Comparison of ENCODE assay signal across 19 cellular contexts in genomic region chr10:119303886-119304285, GRCh38.
DNase-seq lines count a peak whose midpoint lies in the region; ATAC-seq and TF ChIP-seq lines count a peak whose summit lies in the region.
"Had no signal": no experiment of that assay in that cellular context is flagged by ENCODE, and none has a peak within 500 bp of the region (broad histone marks: within the 10 kb centered on the region; RNA-seq: fewer than 3 reads in every experiment).

No MANE protein-coding gene starts in this region.

- no peak for TF ChIP-seq CTCF in ascending aorta (IDR thresholded peaks at IDR 0.05)

- no peak overlapping the region for H3K18ac ChIP-seq in mesenchymal stem cell (ENCODE audit: low read depth in 1 of 2, low read length in 2 of 2)

- H3K27me3 Mint-ChIP-seq in T-helper 1 cell treated with Interleukin-12 subunit alpha and Interleukin-12 subunit beta and Interleukin-4 antibody, amounts not matched to agents 30 μg/mL and 1 μg/mL, for 36 hours (ENCODE audit: low read depth) = no peaks in the 10 kb centered on the region

- H3K27ac Mint-ChIP-seq in T-helper 1 cell treated with Interleukin-12 subunit alpha and Interleukin-12 subunit beta and Interleukin-4 antibody, amounts not matched to agents 30 μg/mL and 1 μg/mL, for 36 hours = peak overlapping the region; percentile 62

- H4K91ac ChIP-seq in mesenchymal stem cell (ENCODE audit: low read length) = no peak overlapping the region

- H3K4me1 Mint-ChIP-seq in T-helper 1 cell treated with Interleukin-12 subunit alpha and Interleukin-12 subunit beta and Interleukin-4 antibody, amounts not matched to agents 30 μg/mL and 1 μg/mL, for 36 hours (ENCODE audit: low read depth) = peaks cover 76% of the 10 kb centered on the region

- 88% methylated on average over 3 of the region's 3 CpGs for WGBS in mesenchymal stem cell

- no peak overlapping the region for H3K4ac ChIP-seq in mesenchymal stem cell (ENCODE audit: low read depth in 1 of 2, low read length in 2 of 2)

- H3K36me3 ChIP-seq in ascending aorta (no peaks in the 10 kb centered on the region), mesenchymal stem cell (ENCODE audit: control insufficient read depth in 1 of 2, insufficient read depth in 2 of 2, low read depth in 1 of 2, low read length in 2 of 2) (no peaks in the 10 kb centered on the region)

- no peak overlapping the region for H3K4me2 ChIP-seq in mesenchymal stem cell (ENCODE audit: low read length, poor library complexity, severe bottlenecking)

- H3K9me3 ChIP-seq in ascending aorta (no peaks in the 10 kb centered on the region), mesenchymal stem cell (ENCODE audit: control insufficient read depth, low read length) (no peaks in the 10 kb centered on the region)

- no peak overlapping the region for H2BK5ac ChIP-seq in mesenchymal stem cell (ENCODE audit: low read depth, low read length, poor library complexity, severe bottlenecking)

- H2AK5ac ChIP-seq in mesenchymal stem cell (ENCODE audit: low read length, severe bottlenecking) = peak overlapping the region; percentile 36

- H3K36me3 Mint-ChIP-seq in T-helper 1 cell treated with Interleukin-12 subunit alpha and Interleukin-12 subunit beta and Interleukin-4 antibody, amounts not matched to agents 30 μg/mL and 1 μg/mL, for 36 hours (ENCODE audit: low read depth) = peaks cover 15% of the 10 kb centered on the region

- peaks cover 25% of the 10 kb centered on the region for H3K79me1 ChIP-seq in mesenchymal stem cell (replicated peaks; ENCODE audit: low read length, poor library complexity, severe bottlenecking)

- H3K9me3 Mint-ChIP-seq in T-helper 1 cell treated with Interleukin-12 subunit alpha and Interleukin-12 subunit beta and Interleukin-4 antibody, amounts not matched to agents 30 μg/mL and 1 μg/mL, for 36 hours = no peaks in the 10 kb centered on the region

- H3K4me3 ChIP-seq in ascending aorta = no peak overlapping the region
- H3K4me3 ChIP-seq in mesenchymal stem cell (ENCODE audit: insufficient read depth in 1 of 2, low read depth in 1 of 2, low read length in 2 of 2) = no peak overlapping the region

- no peak overlapping the region for H2AFZ ChIP-seq in mesenchymal stem cell (ENCODE audit: low read depth, low read length)

- DNase-seq in T-helper 1 cell (no peak), Caki2 (ENCODE audit: low read depth) (peak; percentile 26), ascending aorta (ENCODE audit: low spot score in 2 of 2) (no peak), mesenchymal stem cell (no peak)
- DNase-seq: 8988T; activated CD4-positive, alpha-beta T cell treated with anti-CD3 and anti-CD28 coated beads for 4 hours; activated T-cell treated with anti-CD3 and anti-CD28 coated beads, Interleukin-2, amount 50 U/mL, for 48 hours; GOT3; NCI-H1436 treated with DMSO at 0.1 percent for 48 hours; NCI-H2227 treated with DMSO at 0.1 percent for 48 hours; NK-92 treated with Interleukin-12 subunit alpha and Interleukin-12 subunit beta, amount 100 ng/mL, for 24 hours; SHP77; stimulated activated CD4-positive, alpha-beta T cell treated with anti-CD3 and anti-CD28 coated beads, Interleukin-12 subunit alpha, Interleukin-12 subunit beta, amount 100 ng/mL, for 4 hours; T-helper 9 cell had no signal

- H3K4me1 ChIP-seq in ascending aorta = peaks cover 17 to 71% of the 10 kb centered on the region in 2 donors
- peaks cover 36% of the 10 kb centered on the region for H3K4me1 ChIP-seq in mesenchymal stem cell (ENCODE audit: control insufficient read depth, insufficient read depth, low read depth, low read length)

- H3K27ac ChIP-seq in ascending aorta = peak overlapping the region; percentile 73 to 89
- H3K27ac ChIP-seq in mesenchymal stem cell (ENCODE audit: low read length, poor library complexity, severe bottlenecking) = no peak overlapping the region

- H3K9ac ChIP-seq in mesenchymal stem cell (ENCODE audit: low read length) = no peak overlapping the region

- in situ Hi-C loops in Caki2 (cut with HindIII; ENCODE audit: low pct_unique_long_range_greater_than_20kb, low sequenced_read_pairs) = no loop called here

- H3K27me3 ChIP-seq in ascending aorta (no peaks in the 10 kb centered on the region), mesenchymal stem cell (ENCODE audit: control insufficient read depth in 1 of 2, insufficient read depth in 1 of 2, low read length in 2 of 2) (no peaks in the 10 kb centered on the region)

- H3K14ac ChIP-seq in mesenchymal stem cell (ENCODE audit: low read length in 2 of 2) = no peak overlapping the region

- no peak overlapping the region for H3K4me3 Mint-ChIP-seq in T-helper 1 cell treated with Interleukin-12 subunit alpha and Interleukin-12 subunit beta and Interleukin-4 antibody, amounts not matched to agents 30 μg/mL and 1 μg/mL, for 36 hours

- peak overlapping the region; percentile 8 for H2BK15ac ChIP-seq in mesenchymal stem cell (ENCODE audit: low read depth, poor library complexity, severe bottlenecking)

- H2BK12ac ChIP-seq in mesenchymal stem cell (ENCODE audit: low read length in 2 of 2) = peak overlapping the region in 1 of 2 experiments; percentile 38

- intact Hi-C loops in ascending aorta (cut with DNase I) = loop anchor here (2.0 to 5.0 kb wide), 2 partner anchors 21 to 143 kb away; no protein-coding TSS in a partner anchor

- H3K23ac ChIP-seq in mesenchymal stem cell (ENCODE audit: low read length in 2 of 2) = no peak overlapping the region

- ATAC-seq in HG02840 (IDR thresholded peaks at IDR 0.05; ENCODE audit: low FRiP score, unreplicated experiment) = no peak
- ATAC-seq in GM21515 (IDR thresholded peaks at IDR 0.05; ENCODE audit: unreplicated experiment) = no peak
- ATAC-seq in HG03045 (IDR thresholded peaks at IDR 0.05; ENCODE audit: unreplicated experiment) = no peak
- ATAC-seq: stimulated activated naive CD8-positive, alpha-beta T cell treated with anti-CD3 and anti-CD28 coated beads, Interleukin-15, Interleukin-2, amounts not matched to agents 100 U/mL and 50 U/mL, for 24 hours had no signal

- H2BK120ac ChIP-seq in mesenchymal stem cell (ENCODE audit: low read depth, low read length) = no peak overlapping the region

- H4K8ac ChIP-seq in mesenchymal stem cell (ENCODE audit: low read length) = no peak overlapping the region
